In genomic region chr2:153967248-153967973, GRCh38 we compare ENCODE assay signal across 30 cellular contexts.
"Had no signal": no experiment of that assay in that cellular context is flagged by ENCODE, and none has a peak within 500 bp of the region (broad histone marks: within the 10 kb centered on the region; RNA-seq: fewer than 3 reads in every experiment).

No MANE protein-coding gene starts in this region.

- DNase-seq: activated CD4-positive, alpha-beta memory T cell treated with anti-CD3 and anti-CD28 coated beads, Interleukin-2, amount 10 ng/mL, durations not matched to agents 7 days and 5 days; activated CD4-positive, alpha-beta T cell treated with anti-CD3 and anti-CD28 coated beads, Interleukin-2, amount 10 ng/mL, durations not matched to agents 24 days and 14 days; activated CD8-positive, alpha-beta memory T cell treated with anti-CD3 and anti-CD28 coated beads, Interleukin-2, amount 50 U/mL, for 48 hours; activated gamma-delta T cell; activated naive CD4-positive, alpha-beta T cell treated with anti-CD3 and anti-CD28 coated beads, Interleukin-2, amount 10 ng/mL, durations not matched to agents 7 days and 5 days; activated naive CD8-positive, alpha-beta T cell treated with anti-CD3 and anti-CD28 coated beads, Interleukin-2, amount 10 ng/mL, durations not matched to agents 7 days and 5 days; activated T-cell treated with anti-CD3 and anti-CD28 coated beads, Interleukin-2, amount 50 U/mL, for 24 hours; heart right ventricle; kidney; left colon; midbrain; naive thymus-derived CD4-positive, alpha-beta T cell; nucleus accumbens; pancreas; retina; stimulated activated CD4-positive, alpha-beta T cell treated with anti-CD3 and anti-CD28 coated beads, Interleukin-12 subunit alpha, Interleukin-12 subunit beta, amount 100 ng/mL, for 4 hours; stimulated activated CD4-positive, alpha-beta T cell treated with anti-CD3 and anti-CD28 coated beads, Interleukin-4, amount 100 ng/mL, for 1 hour; stimulated activated naive CD8-positive, alpha-beta T cell treated with anti-CD3 and anti-CD28 coated beads, Interleukin-15, Interleukin-2, amounts not matched to agents 100 U/mL and 50 U/mL, for 24 hours; uterus had no signal

- H3K4me3 ChIP-seq: ascending aorta, cardiac muscle cell, esophagus muscularis mucosa, heart right ventricle, pancreas, prostate gland, skin epidermis, thoracic aorta, uterus had no signal

- H3K4me1 ChIP-seq: ascending aorta, esophagus muscularis mucosa, foreskin keratinocyte, heart right ventricle, pancreas, prostate gland, uterus had no signal

- H3K36me3 ChIP-seq: ascending aorta, cardiac muscle cell, esophagus muscularis mucosa, heart right ventricle, pancreas, prostate gland, thoracic aorta, uterus had no signal

- H3K36me3 Mint-ChIP-seq: activated naive CD4-positive, alpha-beta T cell treated with anti-CD3 and anti-CD28 coated beads, Interleukin-2, amount 10 ng/mL, durations not matched to agents 7 days and 5 days; activated naive CD8-positive, alpha-beta T cell treated with anti-CD3 and anti-CD28 coated beads, Interleukin-2, amount 10 ng/mL, durations not matched to agents 7 days and 5 days; brain; naive thymus-derived CD4-positive, alpha-beta T cell; type B pancreatic cell had no signal

- H3K27me3 Mint-ChIP-seq: activated CD4-positive, alpha-beta memory T cell treated with anti-CD3 and anti-CD28 coated beads, Interleukin-2, amount 10 ng/mL, durations not matched to agents 7 days and 5 days; activated CD4-positive, alpha-beta T cell treated with anti-CD3 and anti-CD28 coated beads, Interleukin-2, amount 10 ng/mL, durations not matched to agents 24 days and 14 days; activated naive CD4-positive, alpha-beta T cell treated with anti-CD3 and anti-CD28 coated beads, Interleukin-2, amount 10 ng/mL, durations not matched to agents 7 days and 5 days; activated naive CD8-positive, alpha-beta T cell treated with anti-CD3 and anti-CD28 coated beads, Interleukin-2, amount 10 ng/mL, durations not matched to agents 7 days and 5 days; activated T-cell treated with anti-CD3 and anti-CD28 coated beads, Interleukin-2, amount 50 U/mL, for 24 hours; brain; naive thymus-derived CD4-positive, alpha-beta T cell; type B pancreatic cell had no signal

- H3K27ac ChIP-seq: ascending aorta, cardiac muscle cell, esophagus muscularis mucosa, foreskin keratinocyte, heart right ventricle, pancreas, prostate gland, skin epidermis, thoracic aorta, uterus had no signal

- H3K9me3 Mint-ChIP-seq: brain, type B pancreatic cell had no signal

- H3K27me3 ChIP-seq: ascending aorta, cardiac muscle cell, esophagus muscularis mucosa, foreskin keratinocyte, heart right ventricle, pancreas, uterus had no signal

- H3K4me3 Mint-ChIP-seq: activated CD4-positive, alpha-beta memory T cell treated with anti-CD3 and anti-CD28 coated beads, Interleukin-2, amount 10 ng/mL, durations not matched to agents 7 days and 5 days; activated CD4-positive, alpha-beta T cell treated with anti-CD3 and anti-CD28 coated beads, Interleukin-2, amount 10 ng/mL, durations not matched to agents 24 days and 14 days; activated naive CD4-positive, alpha-beta T cell treated with anti-CD3 and anti-CD28 coated beads, Interleukin-2, amount 10 ng/mL, durations not matched to agents 7 days and 5 days; activated naive CD8-positive, alpha-beta T cell treated with anti-CD3 and anti-CD28 coated beads, Interleukin-2, amount 10 ng/mL, durations not matched to agents 7 days and 5 days; activated T-cell treated with anti-CD3 and anti-CD28 coated beads, Interleukin-2, amount 50 U/mL, for 24 hours; brain; naive thymus-derived CD4-positive, alpha-beta T cell; type B pancreatic cell had no signal

- H3K4me1 Mint-ChIP-seq: activated CD4-positive, alpha-beta memory T cell treated with anti-CD3 and anti-CD28 coated beads, Interleukin-2, amount 10 ng/mL, durations not matched to agents 7 days and 5 days; activated CD4-positive, alpha-beta T cell treated with anti-CD3 and anti-CD28 coated beads, Interleukin-2, amount 10 ng/mL, durations not matched to agents 24 days and 14 days; activated naive CD4-positive, alpha-beta T cell treated with anti-CD3 and anti-CD28 coated beads, Interleukin-2, amount 10 ng/mL, durations not matched to agents 7 days and 5 days; activated naive CD8-positive, alpha-beta T cell treated with anti-CD3 and anti-CD28 coated beads, Interleukin-2, amount 10 ng/mL, durations not matched to agents 7 days and 5 days; naive thymus-derived CD4-positive, alpha-beta T cell had no signal

- H3K27ac Mint-ChIP-seq: activated CD4-positive, alpha-beta memory T cell treated with anti-CD3 and anti-CD28 coated beads, Interleukin-2, amount 10 ng/mL, durations not matched to agents 7 days and 5 days; activated CD4-positive, alpha-beta T cell treated with anti-CD3 and anti-CD28 coated beads, Interleukin-2, amount 10 ng/mL, durations not matched to agents 24 days and 14 days; activated naive CD4-positive, alpha-beta T cell treated with anti-CD3 and anti-CD28 coated beads, Interleukin-2, amount 10 ng/mL, durations not matched to agents 7 days and 5 days; activated naive CD8-positive, alpha-beta T cell treated with anti-CD3 and anti-CD28 coated beads, Interleukin-2, amount 10 ng/mL, durations not matched to agents 7 days and 5 days; activated T-cell treated with anti-CD3 and anti-CD28 coated beads, Interleukin-2, amount 50 U/mL, for 24 hours; brain; naive thymus-derived CD4-positive, alpha-beta T cell; type B pancreatic cell had no signal

- ATAC-seq: activated CD4-positive, CD25-positive, alpha-beta regulatory T cell treated with anti-CD3 and anti-CD28 coated beads, Interleukin-2, amount 50 U/mL, for 24 hours; foreskin keratinocyte; heart right ventricle; left colon; naive thymus-derived CD4-positive, alpha-beta T cell; pancreas; sciatic nerve; stimulated activated naive CD8-positive, alpha-beta T cell treated with anti-CD3 and anti-CD28 coated beads, Interleukin-15, Interleukin-2, amounts not matched to agents 100 U/mL and 50 U/mL, for 24 hours had no signal
